ENCODE assay signal across 13 cellular contexts in the genomic region with DNA sequence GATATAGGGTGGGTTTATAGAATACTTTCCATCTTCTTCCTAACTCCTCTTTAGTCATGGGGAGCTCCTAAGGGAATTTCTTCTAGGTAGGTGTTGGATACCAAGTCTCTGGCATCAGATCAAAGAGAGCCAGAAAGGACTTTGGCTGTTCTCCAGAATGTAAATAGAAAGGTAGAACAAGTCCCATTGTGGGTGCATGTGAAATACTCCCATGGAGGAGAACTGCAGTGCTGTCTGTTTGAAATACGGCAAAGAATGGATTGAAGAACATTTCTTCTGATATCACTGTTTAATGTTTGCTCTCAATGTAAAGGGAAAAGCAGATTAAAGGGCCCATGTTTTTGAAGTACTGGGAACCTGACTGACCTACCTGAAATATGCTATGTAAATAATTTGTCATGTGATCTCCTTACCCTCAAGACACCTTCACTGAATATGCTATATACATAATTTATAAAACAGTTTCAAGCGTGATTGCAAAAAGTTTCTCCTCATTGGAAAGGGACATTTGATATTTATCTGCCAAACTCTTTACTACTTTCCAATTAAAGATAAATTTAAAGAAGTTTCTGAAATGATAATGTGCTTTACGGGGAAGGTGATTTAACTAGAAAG.
A peak's percentile ranks its signal among the peaks of the same experiment; 100 is the strongest.
DNase-seq lines count a peak whose midpoint lies in the region; ATAC-seq, FAIRE-seq and TF ChIP-seq lines count a peak whose summit lies in the region.
"Had no signal": no experiment of that assay in that cellular context is flagged by ENCODE, and none has a peak within 500 bp of the region (broad histone marks: within the 10 kb centered on the region; RNA-seq: fewer than 3 reads in every experiment).

No MANE protein-coding gene starts in this region.

- no peak overlapping the region for H2AFZ ChIP-seq in HepG2 (ENCODE audit: low read length)

- H3K36me3 Mint-ChIP-seq in activated CD8-positive, alpha-beta memory T cell treated with anti-CD3 and anti-CD28 coated beads, Interleukin-2, amount 10 ng/mL, durations not matched to agents 7 days and 5 days: peaks cover 1% of the 10 kb centered on the region

- no peaks in the 10 kb centered on the region for H3K9me3 Mint-ChIP-seq in activated CD8-positive, alpha-beta memory T cell treated with anti-CD3 and anti-CD28 coated beads, Interleukin-2, amount 10 ng/mL, durations not matched to agents 7 days and 5 days (ENCODE audit: low read depth)
- H3K9me3 Mint-ChIP-seq: activated CD8-positive, alpha-beta T cell treated with anti-CD3 and anti-CD28 coated beads for 36 hours; neural crest cell had no signal

- no peaks in the 10 kb centered on the region for H4K20me1 ChIP-seq in HepG2 (ENCODE audit: insufficient read depth, low read length)

- H3K27ac ChIP-seq in left ventricle myocardium inferior (replicated peaks) (peak overlapping the region; percentile 71), right atrium auricular region (peak overlapping the region in 1 of 2 donors; percentile 37), HepG2 (ENCODE audit: extremely low read length, insufficient read depth, low read length) (peak overlapping the region; percentile 68)

- no peaks in the 10 kb centered on the region for H3K36me3 ChIP-seq in left ventricle myocardium inferior
- no peaks in the 10 kb centered on the region for H3K36me3 ChIP-seq in right atrium auricular region
- no peaks in the 10 kb centered on the region for H3K36me3 ChIP-seq in HepG2 (replicated peaks in 1 of 2; ENCODE audit: control insufficient read depth in 1 of 2, insufficient read depth in 2 of 2, low read length in 2 of 2)

- no peak for TF ChIP-seq RAD21 in HepG2 (CRISPR knock-in tag; IDR thresholded peaks at IDR 0.05)

- peak; percentile 95 for ATAC-seq in HepG2
- no peak for ATAC-seq in activated CD8-positive, alpha-beta memory T cell treated with anti-CD3 and anti-CD28 coated beads, Interleukin-2, amount 10 ng/mL, durations not matched to agents 7 days and 5 days
- ATAC-seq: activated CD8-positive, alpha-beta T cell treated with anti-CD3 and anti-CD28 coated beads for 36 hours had no signal

- peak overlapping the region; percentile 45 for H3K4me2 ChIP-seq in HepG2 (ENCODE audit: low read depth, low read length)

- no peak overlapping the region for H3K4me3 Mint-ChIP-seq in activated CD8-positive, alpha-beta memory T cell treated with anti-CD3 and anti-CD28 coated beads, Interleukin-2, amount 10 ng/mL, durations not matched to agents 7 days and 5 days
- H3K4me3 Mint-ChIP-seq: activated CD8-positive, alpha-beta T cell treated with anti-CD3 and anti-CD28 coated beads for 36 hours; neural crest cell had no signal

- H3K27me3 ChIP-seq in left ventricle myocardium inferior (ENCODE audit: low read depth) (no peaks in the 10 kb centered on the region), right atrium auricular region (no peaks in the 10 kb centered on the region), HepG2 (ENCODE audit: control insufficient read depth in 1 of 2, insufficient read depth in 2 of 2, low read length in 2 of 2) (no peaks in the 10 kb centered on the region)

- FAIRE-seq in HepG2 (lab: Jason Lieb, UNC): peak; percentile 96
- no peak for FAIRE-seq in RCC 7860 (lab: Jason Lieb, UNC)

- CTCF ChIA-PET in HepG2 (lab: Yijun Ruan, JAX; ENCODE audit: low intra/inter-chr PET ratio, low total read pairs): no interaction called here
- CTCF ChIA-PET in activated CD8-positive, alpha-beta memory T cell treated with anti-CD3 and anti-CD28 coated beads, Interleukin-2, amount 10 ng/mL, durations not matched to agents 7 days and 5 days (lab: Charles Lee): no interaction called here

- no peak for TF ChIP-seq POLR2A in HepG2 (IDR thresholded peaks at IDR 0.05; ENCODE audit: insufficient read depth in 1 of 2, low read depth in 2 of 2, low read length in 2 of 2)

- H3K79me2 ChIP-seq in HepG2 (ENCODE audit: insufficient read depth, low read length): peaks cover 70% of the 10 kb centered on the region

- DNase-seq in left ventricle myocardium inferior: no peak
- no peak for DNase-seq in right atrium auricular region (ENCODE audit: low spot score)
- DNase-seq in NCI-H510A (lab: John Stamatoyannopoulos, UW): peak; percentile 40
- peak; percentile 98 for DNase-seq in HepG2 (ENCODE audit: low spot score)
- DNase-seq in activated CD8-positive, alpha-beta memory T cell treated with anti-CD3 and anti-CD28 coated beads, Interleukin-2, amount 10 ng/mL, durations not matched to agents 7 days and 5 days: no peak
- no peak for DNase-seq in 8988T
- DNase-seq in activated CD8-positive, alpha-beta memory T cell treated with anti-CD3 and anti-CD28 coated beads for 24 hours: no peak
- no peak for DNase-seq in RCC 7860 (ENCODE audit: low spot score)
- DNase-seq: activated CD8-positive, alpha-beta T cell treated with anti-CD3 and anti-CD28 coated beads for 36 hours; NCI-H1694 treated with DMSO at 0.1 percent for 48 hours; stimulated activated naive CD4-positive, alpha-beta T cell treated with Interleukin-2 at 50 U/mL for 16 hours had no signal

- peak overlapping the region; percentile 10; the same call in 1 of the 2 replicates for H3K9ac ChIP-seq in HepG2 (ENCODE audit: insufficient read depth, low read depth, low read length)

- intact Hi-C loops in left ventricle myocardium inferior (cut with micrococcal nuclease): no loop called here
- intact Hi-C loops in HepG2 (cut with micrococcal nuclease; ENCODE audit: unreplicated experiment): loop anchor here (2.0 to 5.0 kb wide), 2 partner anchors 64 to 127 kb away; no protein-coding TSS in a partner anchor

- no peaks in the 10 kb centered on the region for H3K4me1 Mint-ChIP-seq in activated CD8-positive, alpha-beta memory T cell treated with anti-CD3 and anti-CD28 coated beads, Interleukin-2, amount 10 ng/mL, durations not matched to agents 7 days and 5 days

- POLR2A ChIA-PET in HepG2 (lab: Yijun Ruan, JAX): interaction anchor here (1.3 kb wide), 1 partner anchor 17 kb away, joined by 3 read pairs; no protein-coding TSS in a partner anchor

- no peak for TF ChIP-seq CTCF in left ventricle myocardium inferior (IDR thresholded peaks at IDR 0.05; ENCODE audit: borderline replicate concordance)
- TF ChIP-seq CTCF in right atrium auricular region (IDR thresholded peaks at IDR 0.05): no peak
- TF ChIP-seq CTCF in HepG2 (CRISPR knock-in tag; IDR thresholded peaks at IDR 0.05): no peak

- no peak overlapping the region for H3K4me3 ChIP-seq in left ventricle myocardium inferior
- no peak overlapping the region for H3K4me3 ChIP-seq in right atrium auricular region
- H3K4me3 ChIP-seq in HepG2 (replicated peaks in 1 of 3; ENCODE audit: insufficient read depth in 1 of 3, low read depth in 2 of 3, low read length in 3 of 3): no peak overlapping the region; a peak in 1 of 6 replicates
- H3K4me3 ChIP-seq: lung had no signal

- no peaks in the 10 kb centered on the region for H3K9me3 ChIP-seq in left ventricle myocardium inferior (replicated peaks)
- no peaks in the 10 kb centered on the region for H3K9me3 ChIP-seq in right atrium auricular region
- H3K9me3 ChIP-seq in HepG2 (ENCODE audit: low read length): no peaks in the 10 kb centered on the region

- peak in 1 of 2 experiments; percentile 90; a peak in 2 of 4 replicates for TF ChIP-seq EP300 in HepG2 (IDR thresholded peaks at IDR 0.05; ENCODE audit: low read depth in 2 of 2, low read length in 2 of 2)
- TF ChIP-seq EP300 in HepG2 (CRISPR knock-in tag; IDR thresholded peaks at IDR 0.05; ENCODE audit: borderline replicate concordance): peak; percentile 63; the same call in 1 of the 2 replicates

- H3K27ac Mint-ChIP-seq in activated CD8-positive, alpha-beta memory T cell treated with anti-CD3 and anti-CD28 coated beads, Interleukin-2, amount 10 ng/mL, durations not matched to agents 7 days and 5 days: no peak overlapping the region
- H3K27ac Mint-ChIP-seq: activated CD8-positive, alpha-beta T cell treated with anti-CD3 and anti-CD28 coated beads for 36 hours had no signal

- BruUV-seq in HepG2 (replicated peaks; lab: Mats Ljungman, UMichigan): no TSS peak

- H3K4me1 ChIP-seq in left ventricle myocardium inferior (peaks cover 94% of the 10 kb centered on the region), right atrium auricular region (peaks cover 0 to 51% of the 10 kb centered on the region in 2 donors), HepG2 (ENCODE audit: insufficient read depth, low read length) (peaks cover 89% of the 10 kb centered on the region)

- in situ Hi-C loops in HepG2 (cut with HindIII; ENCODE audit: extremely low pct_ligation_motif_present, low pct_unique_long_range_greater_than_20kb): no loop called here

- 21% methylated on average over 3 of the region's 3 CpGs for WGBS in HepG2 (ENCODE audit: low lambda C conversion rate)

- peaks cover 22% of the 10 kb centered on the region for H3K27me3 Mint-ChIP-seq in activated CD8-positive, alpha-beta memory T cell treated with anti-CD3 and anti-CD28 coated beads, Interleukin-2, amount 10 ng/mL, durations not matched to agents 7 days and 5 days

TF ChIP-seq in HepG2, 621 proteins besides CTCF, POLR2A, EP300 and RAD21 (continues in another document):
- no peak for TF ChIP-seq ZBTB46 (CRISPR knock-in tag; IDR thresholded peaks at IDR 0.05; ENCODE audit: borderline replicate concordance)
- TF ChIP-seq, protein P1, sequence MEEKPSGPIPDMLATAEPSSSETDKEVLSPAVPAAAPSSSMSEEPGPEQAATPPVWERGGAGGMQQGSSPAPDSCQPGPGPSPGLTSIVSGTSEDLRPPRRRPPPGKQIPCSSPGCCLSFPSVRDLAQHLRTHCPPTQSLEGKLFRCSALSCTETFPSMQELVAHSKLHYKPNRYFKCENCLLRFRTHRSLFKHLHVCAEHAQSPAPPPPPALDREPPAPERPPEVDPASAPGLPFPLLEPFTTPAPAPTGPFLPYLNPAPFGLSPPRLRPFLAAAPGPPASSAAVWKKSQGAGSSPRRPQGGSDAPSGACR (CRISPR knock-in tag; IDR thresholded peaks at IDR 0.05): no peak

Comparison
In these comparisons a context has a peak if more than half of its experiments do, and no peak if none do; other contexts are left out.
1. DNase-seq: peak in NCI-H510A (single experiment) and HepG2 (single experiment); none in left ventricle myocardium inferior (single experiment), right atrium auricular region (single experiment), activated CD8-positive, alpha-beta memory T cell treated with anti-CD3 and anti-CD28 coated beads, Interleukin-2, amount 10 ng/mL, durations not matched to agents 7 days and 5 days (single experiment), 8988T (single experiment), activated CD8-positive, alpha-beta memory T cell treated with anti-CD3 and anti-CD28 coated beads for 24 hours (single experiment) and RCC 7860 (single experiment).